In the genomic region with DNA sequence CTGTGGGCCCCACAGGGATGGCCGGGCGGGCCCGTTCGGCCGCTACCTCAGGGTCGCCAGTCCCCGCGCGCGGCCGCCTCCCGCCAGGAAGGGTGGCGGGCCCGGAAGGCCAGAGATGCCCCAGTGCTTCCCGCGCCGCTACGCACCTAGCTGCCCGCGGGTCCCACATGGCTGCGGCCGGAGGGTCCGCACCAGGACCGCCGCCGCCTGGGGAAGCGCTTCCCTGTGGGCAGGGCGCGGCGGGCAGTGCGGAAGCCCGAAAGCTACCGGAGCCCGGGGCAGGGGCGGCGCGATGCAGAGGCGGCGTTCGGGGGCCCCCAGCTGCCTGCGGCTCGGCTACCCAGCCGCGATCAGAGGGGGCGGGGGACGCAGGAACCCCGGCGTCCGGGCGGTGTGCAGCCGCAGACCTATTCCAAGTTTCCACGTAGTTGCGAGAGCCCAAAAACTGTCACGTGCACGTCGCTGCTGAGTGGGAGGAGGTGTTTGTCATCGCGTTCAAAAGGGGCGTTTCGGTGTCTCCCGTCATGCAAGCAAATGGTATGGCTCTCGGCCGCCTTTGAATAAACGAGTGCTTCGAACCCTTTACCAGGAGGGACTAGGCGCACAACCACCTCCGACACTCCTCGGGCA, we compare ENCODE assay signal across 8 cellular contexts. TPM values are rescaled to one million over a fixed set of nuclear protein-coding genes. Genes with fewer than 3 reads are reported as not detected.
DNase-seq lines count a peak whose midpoint lies in the region; ATAC-seq and TF ChIP-seq lines count a peak whose summit lies in the region.

Gene TRANK1, minus strand, starts transcription at position 414 of the 630 bp plus-strand sequence. Its CDS starts 245 bp downstream, at position 169.

- no peak for TF ChIP-seq CTCF in BE2C (IDR thresholded peaks at IDR 0.05; ENCODE audit: low read depth, low read length)
- no peak for TF ChIP-seq CTCF in WI38 (IDR thresholded peaks at IDR 0.05; ENCODE audit: low read depth, low read length)
- TF ChIP-seq CTCF in kidney epithelial cell (IDR thresholded peaks at IDR 0.05; ENCODE audit: insufficient read depth, low read length, poor library complexity, severe bottlenecking): no peak

- peak within 1 kb of the TSS; percentile 63 for H3K4me3 ChIP-seq in BE2C (ENCODE audit: low read depth, low read length)
- H3K4me3 ChIP-seq in WI38 (ENCODE audit: low read depth, low read length): peak within 1 kb of the TSS; percentile 64
- peak within 1 kb of the TSS; percentile 56 for H3K4me3 ChIP-seq in kidney epithelial cell (ENCODE audit: low read depth, low read length)

- H3K36me3 ChIP-seq in BE2C (no peaks in the 10 kb centered on the region), kidney epithelial cell (ENCODE audit: control insufficient read depth, insufficient read depth, low read length) (no peaks in the 10 kb centered on the region)

- ATAC-seq in GM19397 (IDR thresholded peaks at IDR 0.05; ENCODE audit: unreplicated experiment) (peak; percentile 62), HG03565 (IDR thresholded peaks at IDR 0.05; ENCODE audit: unreplicated experiment) (peak; percentile 47)

- DNase-seq in BE2C (peak; percentile 21), caudate nucleus (lab: John Stamatoyannopoulos, UW) (peak in 50 of 61 donors; percentile 2 to 77 (median 34)), kidney epithelial cell (ENCODE audit: low read depth) (no peak), NCI-H2107 (lab: John Stamatoyannopoulos, UW) (no peak)
- DNase-seq in stimulated activated CD4-positive, alpha-beta T cell treated with anti-CD3 and anti-CD28 coated beads, Interleukin-1b, Interleukin-23, amount 100 ng/mL, for 1 hour (ENCODE audit: low read depth in 2 of 2): peak; percentile 53 to 55

- no peaks in the 10 kb centered on the region for H3K9me3 ChIP-seq in BE2C

- H3K27ac ChIP-seq in caudate nucleus (ENCODE audit: low read depth, low read length): peak within 1 kb of the TSS; percentile 67

- H3K27me3 ChIP-seq in BE2C (no peaks in the 10 kb centered on the region), kidney epithelial cell (ENCODE audit: control insufficient read depth, insufficient read depth, low read length) (no peaks in the 10 kb centered on the region)

- H3K4me1 ChIP-seq in BE2C: no peaks in the 10 kb centered on the region

RNA-seq across cellular contexts. Expression of gene TRANK1, which starts in this region (rescaled TPM):
- polyA plus RNA-seq in BE2C (2012; ENCODE audit: insufficient read depth, insufficient read length, low read depth): 1.0 TPM
- 4.2 and 7.1 TPM in 2 replicates for total RNA-seq in kidney epithelial cell

Comparison
In these comparisons a context has a peak if more than half of its experiments do, and no peak if none do; other contexts are left out.
1. DNase-seq: peak in BE2C (single experiment), caudate nucleus (50 of 61) and stimulated activated CD4-positive, alpha-beta T cell treated with anti-CD3 and anti-CD28 coated beads, Interleukin-1b, Interleukin-23, amount 100 ng/mL, for 1 hour (2 of 2); none in kidney epithelial cell (single experiment) and NCI-H2107 (single experiment).
2. Peak in every context shown above with its lines, with median percentiles within 50 percentile points of each other: H3K4me3 ChIP-seq.